In genomic region chr6:41730531-41731436, GRCh38 we compare ENCODE assay signal across 13 cellular contexts. TPM values are rescaled to one million over a fixed set of nuclear protein-coding genes. Genes with fewer than 3 reads are reported as not detected.
A peak's percentile ranks its signal among the peaks of the same experiment; 100 is the strongest.
DNase-seq lines count a peak whose midpoint lies in the region; FAIRE-seq and TF ChIP-seq lines count a peak whose summit lies in the region.
"Had no signal": no experiment of that assay in that cellular context is flagged by ENCODE, and none has a peak within 500 bp of the region (broad histone marks: within the 10 kb centered on the region; RNA-seq: fewer than 3 reads in every experiment).

No MANE protein-coding gene starts in this region.

- H3K36me3 ChIP-seq in kidney (ENCODE audit: control insufficient read depth in 1 of 2, insufficient read depth in 2 of 2, low read length in 2 of 2), result no peaks in the 10 kb centered on the region

- H3K27me3 Mint-ChIP-seq in T-helper 1 cell treated with Interleukin-12 subunit alpha and Interleukin-12 subunit beta and Interleukin-4 antibody, amounts not matched to agents 30 μg/mL and 1 μg/mL, for 36 hours (ENCODE audit: low read depth), result no peaks in the 10 kb centered on the region
- peaks cover 0 to 3% (median 0%) of the 10 kb centered on the region in 3 donors for H3K27me3 Mint-ChIP-seq in CD14-positive monocyte (ENCODE audit: low read depth in 3 of 3)
- H3K27me3 Mint-ChIP-seq: activated CD4-positive, alpha-beta T cell treated with anti-CD3 and anti-CD28 coated beads, Interleukin-2, amount 10 ng/mL, durations not matched to agents 7 days and 5 days had no signal

- intact Hi-C loops in kidney (cut with DNase I) (no loop called here), CD14-positive monocyte (cut with micrococcal nuclease) (loop anchor here in 1 of 2 donors (10.0 kb wide), 1 partner anchor 656 kb away; the partner anchor contains the start of genes NFYA and OARD1)

- peaks cover 17 to 40% of the 10 kb centered on the region in 2 donors for H3K4me1 ChIP-seq in kidney (ENCODE audit: control insufficient read depth in 1 of 2, insufficient read depth in 1 of 2, low read depth in 1 of 2, low read length in 2 of 2)

- peak overlapping the region in 1 of 2 donors; percentile 59 for H3K9ac ChIP-seq in kidney (ENCODE audit: low read length in 2 of 2)

- peaks cover 1% of the 10 kb centered on the region for H3K36me3 Mint-ChIP-seq in T-helper 1 cell treated with Interleukin-12 subunit alpha and Interleukin-12 subunit beta and Interleukin-4 antibody, amounts not matched to agents 30 μg/mL and 1 μg/mL, for 36 hours (ENCODE audit: low read depth)
- H3K36me3 Mint-ChIP-seq in CD14-positive monocyte, result peaks cover 31 to 47% of the 10 kb centered on the region in 2 donors

- TF ChIP-seq CTCF in kidney (IDR thresholded peaks at IDR 0.05; ENCODE audit: borderline replicate concordance, extremely low read depth, insufficient read depth) (no peak), CD14-positive monocyte (IDR thresholded peaks at IDR 0.05) (no peak)

- peak; percentile 81 for FAIRE-seq in GM12891 (lab: Jason Lieb, UNC)
- no peak for FAIRE-seq in kidney (lab: Jason Lieb, UNC)

- peaks cover 34% of the 10 kb centered on the region for H3K4me1 Mint-ChIP-seq in T-helper 1 cell treated with Interleukin-12 subunit alpha and Interleukin-12 subunit beta and Interleukin-4 antibody, amounts not matched to agents 30 μg/mL and 1 μg/mL, for 36 hours (ENCODE audit: low read depth)
- H3K4me1 Mint-ChIP-seq in CD14-positive monocyte, result peaks cover 74% of the 10 kb centered on the region

- H3K27ac ChIP-seq in kidney (ENCODE audit: low read depth in 2 of 2, low read length in 2 of 2), result peak overlapping the region; percentile 49 to 55
- H3K27ac ChIP-seq: C4-2B had no signal

- in situ Hi-C loops in KBM-7 (cut with MboI; ENCODE audit: low pct_unique_long_range_greater_than_20kb, low sequenced_read_pairs), result no loop called here

- no peak overlapping the region for H3K4me3 Mint-ChIP-seq in T-helper 1 cell treated with Interleukin-12 subunit alpha and Interleukin-12 subunit beta and Interleukin-4 antibody, amounts not matched to agents 30 μg/mL and 1 μg/mL, for 36 hours
- H3K4me3 Mint-ChIP-seq in CD14-positive monocyte, result peak overlapping the region in 1 of 2 donors; percentile 31
- H3K4me3 Mint-ChIP-seq: activated CD4-positive, alpha-beta T cell treated with anti-CD3 and anti-CD28 coated beads, Interleukin-2, amount 10 ng/mL, durations not matched to agents 7 days and 5 days had no signal

- no peak overlapping the region for H3K4me3 ChIP-seq in kidney (ENCODE audit: low read length in 2 of 2)

- TF ChIP-seq POLR2A in GM12891 (IDR thresholded peaks at IDR 0.05; ENCODE audit: low read depth, low read length), result no peak

- H3K27ac Mint-ChIP-seq in T-helper 1 cell treated with Interleukin-12 subunit alpha and Interleukin-12 subunit beta and Interleukin-4 antibody, amounts not matched to agents 30 μg/mL and 1 μg/mL, for 36 hours, result peak overlapping the region; percentile 52
- peak overlapping the region in 2 of 7 donors; percentile 41 to 65 for H3K27ac Mint-ChIP-seq in CD14-positive monocyte
- H3K27ac Mint-ChIP-seq: activated CD4-positive, alpha-beta T cell treated with anti-CD3 and anti-CD28 coated beads, Interleukin-2, amount 10 ng/mL, durations not matched to agents 7 days and 5 days had no signal

- DNase-seq in A172 (ENCODE audit: low spot score) (peak; percentile 66), GM12891 (ENCODE audit: insufficient read length, low spot score) (no peak), kidney (no peak), CD14-positive monocyte (ENCODE audit: low spot score) (no peak), KBM-7 (no peak), NCI-H2171 (lab: John Stamatoyannopoulos, UW) (no peak)
- no peak for DNase-seq in activated T-cell treated with anti-CD3 and anti-CD28 coated beads, Interleukin-2, amount 50 U/mL, for 1 hour
- DNase-seq: activated CD4-positive, alpha-beta T cell treated with anti-CD3 and anti-CD28 coated beads, Interleukin-2, amount 10 ng/mL, durations not matched to agents 7 days and 5 days; PC-3; stimulated activated CD4-positive, alpha-beta T cell treated with anti-CD3 and anti-CD28 coated beads, Interleukin-4, amount 100 ng/mL, for 1 hour had no signal

- H3K9me3 ChIP-seq in kidney (ENCODE audit: control insufficient read depth in 1 of 2, low read length in 2 of 2), result no peaks in the 10 kb centered on the region

- no peaks in the 10 kb centered on the region for H3K9me3 Mint-ChIP-seq in T-helper 1 cell treated with Interleukin-12 subunit alpha and Interleukin-12 subunit beta and Interleukin-4 antibody, amounts not matched to agents 30 μg/mL and 1 μg/mL, for 36 hours
- no peaks in the 10 kb centered on the region for H3K9me3 Mint-ChIP-seq in CD14-positive monocyte
- H3K9me3 Mint-ChIP-seq: activated CD4-positive, alpha-beta T cell treated with anti-CD3 and anti-CD28 coated beads, Interleukin-2, amount 10 ng/mL, durations not matched to agents 7 days and 5 days had no signal

TF ChIP-seq in GM12891, 5 proteins besides CTCF, POLR2A, EP300 and RAD21:
- TF ChIP-seq SPI1 (IDR thresholded peaks at IDR 0.05; ENCODE audit: low read depth, low read length) (no peak), POU2F2 (IDR thresholded peaks at IDR 0.05; ENCODE audit: low read depth, low read length) (no peak), POLR2AphosphoS5 (IDR thresholded peaks at IDR 0.05; ENCODE audit: low read depth, low read length) (no peak), TAF1 (IDR thresholded peaks at IDR 0.05; ENCODE audit: low read depth, low read length) (no peak), PAX5 (IDR thresholded peaks at IDR 0.05; ENCODE audit: insufficient read depth, low read length, severe bottlenecking) (no peak)

RNA-seq across cellular contexts. Expression of gene TFEB, which starts 4.6 kb away (rescaled TPM):
- 6.0 and 9.6 TPM in 2 replicates for total RNA-seq in A172 (2014; rRNA removed; shearing (Covaris generic))
- 54.8 TPM for polyA plus RNA-seq in GM12891 (2012; ENCODE audit: low read depth, missing spikeins)
- 50.7 TPM for total RNA-seq in kidney
- polyA plus RNA-seq in kidney (ENCODE audit: insufficient read depth, low read depth, low replicate concordance) (51.0 TPM), CD14-positive monocyte (10 to 100 TPM; 42.6 to 60.0 TPM)

RNA-seq across cellular contexts. Expression of gene PGC, which starts 16.4 kb away (rescaled TPM):
- total RNA-seq in A172 (2014; rRNA removed; shearing (Covaris generic)), result not detected in 2 replicates
- not detected for polyA plus RNA-seq in GM12891 (2012; ENCODE audit: low read depth, missing spikeins)
- not detected for total RNA-seq in kidney
- 0.39 TPM for polyA plus RNA-seq in kidney (ENCODE audit: insufficient read depth, low read depth, low replicate concordance)
- polyA plus RNA-seq in CD14-positive monocyte, result not detected
- total RNA-seq: activated CD4-positive, alpha-beta T cell treated with anti-CD3 and anti-CD28 coated beads, Interleukin-2, amount 10 ng/mL, durations not matched to agents 7 days and 5 days; glomerular endothelial cell; PC-3 had no signal

RNA-seq across cellular contexts. Expression of gene FRS3, which starts 48.9 kb away (rescaled TPM):
- total RNA-seq in A172 (2014; rRNA removed; shearing (Covaris generic)), result 0.72 and 0.81 TPM in 2 replicates
- polyA plus RNA-seq in GM12891 (2012; ENCODE audit: low read depth, missing spikeins), result 0.74 TPM
- total RNA-seq in kidney, result 7.0 TPM
- polyA plus RNA-seq in kidney (ENCODE audit: insufficient read depth, low read depth, low replicate concordance) (5.3 TPM), CD14-positive monocyte (1 to 10 TPM; 1.3 to 2.6 TPM)

RNA-seq across cellular contexts. Expression of gene PRICKLE4, which starts 49.8 kb away (rescaled TPM):
- not detected in 2 replicates for total RNA-seq in A172 (2014; rRNA removed; shearing (Covaris generic))
- not detected for polyA plus RNA-seq in GM12891 (2012; ENCODE audit: low read depth, missing spikeins)
- 6.5 TPM for total RNA-seq in kidney
- polyA plus RNA-seq in kidney (ENCODE audit: insufficient read depth, low read depth, low replicate concordance) (1.4 TPM), CD14-positive monocyte (not detected)
- total RNA-seq: activated CD4-positive, alpha-beta T cell treated with anti-CD3 and anti-CD28 coated beads, Interleukin-2, amount 10 ng/mL, durations not matched to agents 7 days and 5 days had no signal

RNA-seq across cellular contexts. Expression of gene TOMM6, which starts 56.7 kb away (rescaled TPM):
- total RNA-seq in A172 (2014; rRNA removed; shearing (Covaris generic)), result 209 and 224 TPM in 2 replicates
- 436 TPM for polyA plus RNA-seq in GM12891 (2012; ENCODE audit: low read depth, missing spikeins)
- total RNA-seq in kidney, result 150 TPM
- polyA plus RNA-seq in kidney (ENCODE audit: insufficient read depth, low read depth, low replicate concordance) (479 TPM), CD14-positive monocyte (100 to 1,000 TPM; 343 to 382 TPM)
